ENCODE assay signal across 1 cellular context in the genomic region with DNA sequence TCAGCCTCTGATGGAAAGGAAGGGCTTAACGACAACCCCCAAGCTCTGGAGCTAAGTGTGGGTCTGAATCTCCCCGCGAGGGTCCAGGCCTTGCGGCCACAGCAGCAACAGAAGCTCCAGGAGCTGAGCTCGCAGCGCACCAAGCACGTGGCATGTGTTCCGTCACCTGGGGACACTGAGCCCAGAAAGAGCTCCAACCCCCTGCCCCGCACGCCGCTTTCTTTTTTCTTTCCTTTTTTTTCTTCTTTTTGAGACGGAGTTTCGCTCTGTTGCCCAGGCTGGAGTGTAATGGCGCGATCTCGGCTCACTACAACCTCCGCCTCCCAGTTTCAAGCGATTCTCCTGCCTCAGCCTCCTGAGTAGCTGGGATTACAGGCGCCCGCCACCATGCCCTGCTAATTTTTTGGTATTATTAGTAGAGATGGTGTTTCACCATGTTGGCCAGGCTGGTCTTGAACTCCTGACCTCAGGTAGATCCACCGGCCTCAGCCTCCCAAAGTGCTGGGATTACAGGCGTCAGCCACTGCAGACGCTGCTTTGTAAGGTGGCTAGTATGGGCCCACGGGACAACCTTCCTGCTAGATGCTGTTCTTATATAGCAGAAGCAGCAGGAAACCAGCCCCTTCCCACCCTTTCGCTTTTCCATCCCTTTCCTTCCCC.
TF ChIP-seq lines count a peak whose summit lies in the region.

No MANE protein-coding gene starts in this region.

TF ChIP-seq in HepG2, 621 proteins besides CTCF, POLR2A, EP300 and RAD21:
- TF ChIP-seq, protein P1, sequence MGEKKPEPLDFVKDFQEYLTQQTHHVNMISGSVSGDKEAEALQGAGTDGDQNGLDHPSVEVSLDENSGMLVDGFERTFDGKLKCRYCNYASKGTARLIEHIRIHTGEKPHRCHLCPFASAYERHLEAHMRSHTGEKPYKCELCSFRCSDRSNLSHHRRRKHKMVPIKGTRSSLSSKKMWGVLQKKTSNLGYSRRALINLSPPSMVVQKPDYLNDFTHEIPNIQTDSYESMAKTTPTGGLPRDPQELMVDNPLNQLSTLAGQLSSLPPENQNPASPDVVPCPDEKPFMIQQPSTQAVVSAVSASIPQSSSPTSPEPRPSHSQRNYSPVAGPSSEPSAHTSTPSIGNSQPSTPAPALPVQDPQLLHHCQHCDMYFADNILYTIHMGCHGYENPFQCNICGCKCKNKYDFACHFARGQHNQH (CRISPR knock-in tag; IDR thresholded peaks at IDR 0.05) = no peak
- TF ChIP-seq KMT2A (CRISPR knock-in tag; IDR thresholded peaks at IDR 0.05) (no peak), ZNF205 (CRISPR knock-in tag; IDR thresholded peaks at IDR 0.05) (no peak), MAFK (conservative IDR thresholded peaks at IDR 0.05 in 1 of 2, IDR thresholded peaks at IDR 0.05 in 1 of 2; ENCODE audit: low read length in 2 of 2) (no peak), KDM5A (IDR thresholded peaks at IDR 0.05; ENCODE audit: borderline replicate concordance, low read length) (no peak), ASH2L (IDR thresholded peaks at IDR 0.05; ENCODE audit: insufficient read length, low read depth, low read length) (no peak), SMAD9 (CRISPR knock-in tag; IDR thresholded peaks at IDR 0.05) (no peak), HNRNPL (IDR thresholded peaks at IDR 0.05; ENCODE audit: low read depth, low read length) (no peak), ZNF556 (CRISPR knock-in tag; IDR thresholded peaks at IDR 0.05; ENCODE audit: borderline replicate concordance) (0 out of 2 replicates have a peak, but pooled peaks have one; percentile 11), TBX3 (IDR thresholded peaks at IDR 0.05; ENCODE audit: borderline replicate concordance) (no peak), ZNF33A (CRISPR knock-in tag; IDR thresholded peaks at IDR 0.05; ENCODE audit: borderline replicate concordance) (no peak), SP5 (CRISPR knock-in tag; IDR thresholded peaks at IDR 0.05; ENCODE audit: borderline replicate concordance, low read depth) (0 out of 2 replicates have a peak, but pooled peaks have one; percentile 27), ZBTB38 (CRISPR knock-in tag; IDR thresholded peaks at IDR 0.05) (peak; percentile 83), RBFOX2 (IDR thresholded peaks at IDR 0.05; ENCODE audit: low read depth, low read length) (no peak), MIXL1 (CRISPR knock-in tag; IDR thresholded peaks at IDR 0.05) (no peak), NFYB (CRISPR knock-in tag; IDR thresholded peaks at IDR 0.05) (0 out of 2 replicates have a peak, but pooled peaks have one; percentile 1), ZNF333 (CRISPR knock-in tag; IDR thresholded peaks at IDR 0.05; ENCODE audit: borderline replicate concordance) (peak; percentile 62; the same call in 1 of the 2 replicates), ZSCAN25 (CRISPR knock-in tag; IDR thresholded peaks at IDR 0.05) (no peak)
- TF ChIP-seq, protein P2, sequence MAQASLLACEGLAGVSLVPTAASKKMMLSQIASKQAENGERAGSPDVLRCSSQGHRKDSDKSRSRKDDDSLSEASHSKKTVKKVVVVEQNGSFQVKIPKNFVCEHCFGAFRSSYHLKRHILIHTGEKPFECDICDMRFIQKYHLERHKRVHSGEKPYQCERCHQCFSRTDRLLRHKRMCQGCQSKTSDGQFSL (CRISPR knock-in tag; IDR thresholded peaks at IDR 0.05) = no peak
- TF ChIP-seq, protein P3, sequence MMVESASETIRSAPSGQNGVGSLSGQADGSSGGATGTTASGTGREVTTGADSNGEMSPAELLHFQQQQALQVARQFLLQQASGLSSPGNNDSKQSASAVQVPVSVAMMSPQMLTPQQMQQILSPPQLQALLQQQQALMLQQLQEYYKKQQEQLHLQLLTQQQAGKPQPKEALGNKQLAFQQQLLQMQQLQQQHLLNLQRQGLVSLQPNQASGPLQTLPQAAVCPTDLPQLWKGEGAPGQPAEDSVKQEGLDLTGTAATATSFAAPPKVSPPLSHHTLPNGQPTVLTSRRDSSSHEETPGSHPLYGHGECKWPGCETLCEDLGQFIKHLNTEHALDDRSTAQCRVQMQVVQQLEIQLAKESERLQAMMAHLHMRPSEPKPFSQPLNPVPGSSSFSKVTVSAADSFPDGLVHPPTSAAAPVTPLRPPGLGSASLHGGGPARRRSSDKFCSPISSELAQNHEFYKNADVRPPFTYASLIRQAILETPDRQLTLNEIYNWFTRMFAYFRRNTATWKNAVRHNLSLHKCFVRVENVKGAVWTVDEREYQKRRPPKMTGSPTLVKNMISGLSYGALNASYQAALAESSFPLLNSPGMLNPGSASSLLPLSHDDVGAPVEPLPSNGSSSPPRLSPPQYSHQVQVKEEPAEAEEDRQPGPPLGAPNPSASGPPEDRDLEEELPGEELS (CRISPR knock-in tag; IDR thresholded peaks at IDR 0.05) = no peak
- TF ChIP-seq, protein P4, sequence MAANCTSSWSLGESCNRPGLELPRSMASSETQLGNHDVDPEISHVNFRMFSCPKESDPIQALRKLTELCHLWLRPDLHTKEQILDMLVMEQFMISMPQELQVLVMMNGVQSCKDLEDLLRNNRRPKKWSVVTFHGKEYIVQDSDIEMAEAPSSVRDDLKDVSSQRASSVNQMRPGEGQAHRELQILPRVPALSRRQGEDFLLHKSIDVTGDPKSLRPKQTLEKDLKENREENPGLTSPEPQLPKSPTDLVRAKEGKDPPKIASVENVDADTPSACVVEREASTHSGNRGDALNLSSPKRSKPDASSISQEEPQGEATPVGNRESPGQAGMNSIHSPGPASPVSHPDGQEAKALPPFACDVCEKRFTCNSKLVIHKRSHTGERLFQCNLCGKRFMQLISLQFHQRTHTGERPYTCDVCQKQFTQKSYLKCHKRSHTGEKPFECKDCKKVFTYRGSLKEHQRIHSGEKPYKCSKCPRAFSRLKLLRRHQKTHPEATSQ (CRISPR knock-in tag; IDR thresholded peaks at IDR 0.05; ENCODE audit: borderline replicate concordance) = no peak
- TF ChIP-seq, protein P5, sequence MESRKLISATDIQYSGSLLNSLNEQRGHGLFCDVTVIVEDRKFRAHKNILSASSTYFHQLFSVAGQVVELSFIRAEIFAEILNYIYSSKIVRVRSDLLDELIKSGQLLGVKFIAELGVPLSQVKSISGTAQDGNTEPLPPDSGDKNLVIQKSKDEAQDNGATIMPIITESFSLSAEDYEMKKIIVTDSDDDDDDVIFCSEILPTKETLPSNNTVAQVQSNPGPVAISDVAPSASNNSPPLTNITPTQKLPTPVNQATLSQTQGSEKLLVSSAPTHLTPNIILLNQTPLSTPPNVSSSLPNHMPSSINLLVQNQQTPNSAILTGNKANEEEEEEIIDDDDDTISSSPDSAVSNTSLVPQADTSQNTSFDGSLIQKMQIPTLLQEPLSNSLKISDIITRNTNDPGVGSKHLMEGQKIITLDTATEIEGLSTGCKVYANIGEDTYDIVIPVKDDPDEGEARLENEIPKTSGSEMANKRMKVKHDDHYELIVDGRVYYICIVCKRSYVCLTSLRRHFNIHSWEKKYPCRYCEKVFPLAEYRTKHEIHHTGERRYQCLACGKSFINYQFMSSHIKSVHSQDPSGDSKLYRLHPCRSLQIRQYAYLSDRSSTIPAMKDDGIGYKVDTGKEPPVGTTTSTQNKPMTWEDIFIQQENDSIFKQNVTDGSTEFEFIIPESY (CRISPR knock-in tag; IDR thresholded peaks at IDR 0.05) = 0 out of 2 replicates have a peak, but pooled peaks have one; percentile 12
- TF ChIP-seq, protein P6, sequence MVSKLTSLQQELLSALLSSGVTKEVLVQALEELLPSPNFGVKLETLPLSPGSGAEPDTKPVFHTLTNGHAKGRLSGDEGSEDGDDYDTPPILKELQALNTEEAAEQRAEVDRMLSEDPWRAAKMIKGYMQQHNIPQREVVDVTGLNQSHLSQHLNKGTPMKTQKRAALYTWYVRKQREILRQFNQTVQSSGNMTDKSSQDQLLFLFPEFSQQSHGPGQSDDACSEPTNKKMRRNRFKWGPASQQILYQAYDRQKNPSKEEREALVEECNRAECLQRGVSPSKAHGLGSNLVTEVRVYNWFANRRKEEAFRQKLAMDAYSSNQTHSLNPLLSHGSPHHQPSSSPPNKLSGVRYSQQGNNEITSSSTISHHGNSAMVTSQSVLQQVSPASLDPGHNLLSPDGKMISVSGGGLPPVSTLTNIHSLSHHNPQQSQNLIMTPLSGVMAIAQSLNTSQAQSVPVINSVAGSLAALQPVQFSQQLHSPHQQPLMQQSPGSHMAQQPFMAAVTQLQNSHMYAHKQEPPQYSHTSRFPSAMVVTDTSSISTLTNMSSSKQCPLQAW (CRISPR knock-in tag; IDR thresholded peaks at IDR 0.05) = 0 out of 2 replicates have a peak, but pooled peaks have one; percentile 17
- TF ChIP-seq, protein P7, sequence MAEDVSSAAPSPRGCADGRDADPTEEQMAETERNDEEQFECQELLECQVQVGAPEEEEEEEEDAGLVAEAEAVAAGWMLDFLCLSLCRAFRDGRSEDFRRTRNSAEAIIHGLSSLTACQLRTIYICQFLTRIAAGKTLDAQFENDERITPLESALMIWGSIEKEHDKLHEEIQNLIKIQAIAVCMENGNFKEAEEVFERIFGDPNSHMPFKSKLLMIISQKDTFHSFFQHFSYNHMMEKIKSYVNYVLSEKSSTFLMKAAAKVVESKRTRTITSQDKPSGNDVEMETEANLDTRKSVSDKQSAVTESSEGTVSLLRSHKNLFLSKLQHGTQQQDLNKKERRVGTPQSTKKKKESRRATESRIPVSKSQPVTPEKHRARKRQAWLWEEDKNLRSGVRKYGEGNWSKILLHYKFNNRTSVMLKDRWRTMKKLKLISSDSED (CRISPR knock-in tag; IDR thresholded peaks at IDR 0.05) = no peak
